ENCODE assay signal across 38 cellular contexts in genomic region chr7:127671341-127671740, GRCh38. TPM values are rescaled to one million over a fixed set of nuclear protein-coding genes. Genes with fewer than 3 reads are reported as not detected.
"Had no signal": no experiment of that assay in that cellular context is flagged by ENCODE, and none has a peak within 500 bp of the region (broad histone marks: within the 10 kb centered on the region; RNA-seq: fewer than 3 reads in every experiment).

No MANE protein-coding gene starts in this region.

- H3K27ac Mint-ChIP-seq: activated CD4-positive, alpha-beta memory T cell treated with anti-CD3 and anti-CD28 coated beads, Interleukin-2, amount 10 ng/mL, durations not matched to agents 7 days and 5 days; activated CD4-positive, alpha-beta T cell treated with anti-CD3 and anti-CD28 coated beads for 36 hours; activated CD4-positive, alpha-beta T cell treated with anti-CD3 and anti-CD28 coated beads, Interleukin-2, amount 10 ng/mL, durations not matched to agents 7 days and 5 days; activated CD8-positive, alpha-beta memory T cell treated with anti-CD3 and anti-CD28 coated beads, Interleukin-2, amount 10 ng/mL, durations not matched to agents 7 days and 5 days; activated CD8-positive, alpha-beta T cell treated with anti-CD3 and anti-CD28 coated beads, Interleukin-2, amount 10 ng/mL, durations not matched to agents 7 days and 5 days; activated naive CD4-positive, alpha-beta T cell treated with anti-CD3 and anti-CD28 coated beads for 36 hours; activated naive CD4-positive, alpha-beta T cell treated with anti-CD3 and anti-CD28 coated beads, Interleukin-2, amount 50 U/mL, for 72 hours; activated naive CD8-positive, alpha-beta T cell treated with anti-CD3 and anti-CD28 coated beads for 36 hours; activated T-cell treated with anti-CD3 and anti-CD28 coated beads, Interleukin-2, amount 50 U/mL, for 24 hours; activated T-helper 17 cell treated with anti-CD3 and anti-CD28 coated beads, Interleukin-2, amount 50 U/mL, for 72 hours; T-helper 1 cell treated with Interleukin-12 subunit alpha and Interleukin-12 subunit beta and Interleukin-4 antibody, amounts not matched to agents 30 μg/mL and 1 μg/mL, for 36 hours; T-helper 2 cell treated with Interferon-gamma antibody and Interleukin-4, amounts not matched to agents 5 μg/mL and 100 μg/mL, for 36 hours had no signal

- H3K9me3 Mint-ChIP-seq: activated CD4-positive, alpha-beta T cell treated with anti-CD3 and anti-CD28 coated beads, Interleukin-2, amount 10 ng/mL, durations not matched to agents 7 days and 5 days; activated naive CD4-positive, alpha-beta T cell treated with anti-CD3 and anti-CD28 coated beads for 36 hours; activated naive CD4-positive, alpha-beta T cell treated with anti-CD3 and anti-CD28 coated beads, Interleukin-2, amount 50 U/mL, for 72 hours; activated T-cell treated with anti-CD3 and anti-CD28 coated beads, Interleukin-2, amount 50 U/mL, for 24 hours; activated T-helper 17 cell treated with anti-CD3 and anti-CD28 coated beads, Interleukin-2, amount 50 U/mL, for 72 hours; T-helper 1 cell treated with Interleukin-12 subunit alpha and Interleukin-12 subunit beta and Interleukin-4 antibody, amounts not matched to agents 30 μg/mL and 1 μg/mL, for 36 hours; T-helper 2 cell treated with Interferon-gamma antibody and Interleukin-4, amounts not matched to agents 5 μg/mL and 100 μg/mL, for 36 hours had no signal

- ATAC-seq: activated CD4-positive, alpha-beta T cell treated with anti-CD3 and anti-CD28 coated beads for 36 hours; activated CD4-positive, CD25-positive, alpha-beta regulatory T cell treated with anti-CD3 and anti-CD28 coated beads, Interleukin-2, amount 50 U/mL, for 24 hours; activated CD8-positive, alpha-beta memory T cell treated with anti-CD3 and anti-CD28 coated beads, Interleukin-2, amount 10 ng/mL, durations not matched to agents 7 days and 5 days; activated CD8-positive, alpha-beta T cell treated with anti-CD3 and anti-CD28 coated beads, Interleukin-2, amount 10 ng/mL, durations not matched to agents 7 days and 5 days; activated naive CD4-positive, alpha-beta T cell treated with anti-CD3 and anti-CD28 coated beads, Interleukin-2, amount 50 U/mL, for 72 hours; activated T-helper 17 cell treated with anti-CD3 and anti-CD28 coated beads, Interleukin-2, amount 50 U/mL, for 72 hours; body of pancreas had no signal

- DNase-seq: activated CD4-positive, alpha-beta memory T cell treated with anti-CD3 and anti-CD28 coated beads, Interleukin-2, amount 10 ng/mL, durations not matched to agents 7 days and 5 days; activated CD4-positive, alpha-beta T cell treated with anti-CD3 and anti-CD28 coated beads for 1 hour; activated CD4-positive, alpha-beta T cell treated with anti-CD3 and anti-CD28 coated beads for 36 hours; activated CD4-positive, alpha-beta T cell treated with anti-CD3 and anti-CD28 coated beads for 48 hours; activated CD4-positive, alpha-beta T cell treated with anti-CD3 and anti-CD28 coated beads, Interleukin-2, amount 10 ng/mL, durations not matched to agents 7 days and 5 days; activated CD4-positive, alpha-beta T cell treated with anti-CD3 and anti-CD28 coated beads, Interleukin-2, amount 50 U/mL, for 48 hours; activated CD4-positive, CD25-positive, alpha-beta regulatory T cell; activated CD8-positive, alpha-beta memory T cell treated with anti-CD3 and anti-CD28 coated beads for 24 hours; activated CD8-positive, alpha-beta memory T cell treated with anti-CD3 and anti-CD28 coated beads, Interleukin-2, amount 10 ng/mL, durations not matched to agents 7 days and 5 days; activated CD8-positive, alpha-beta memory T cell treated with anti-CD3 and anti-CD28 coated beads, Interleukin-2, amount 50 U/mL, for 48 hours; activated CD8-positive, alpha-beta T cell treated with anti-CD3 and anti-CD28 coated beads, Interleukin-2, amount 10 ng/mL, durations not matched to agents 7 days and 5 days; activated effector memory CD4-positive, alpha-beta T cell treated with anti-CD3 and anti-CD28 coated beads, Interleukin-2, amount 50 U/mL, for 16 hours; activated gamma-delta T cell treated with Interleukin-2 at 50 U/mL for 16 hours; activated naive CD4-positive, alpha-beta T cell; activated naive CD4-positive, alpha-beta T cell treated with anti-CD3 and anti-CD28 coated beads for 36 hours; activated naive CD4-positive, alpha-beta T cell treated with anti-CD3 and anti-CD28 coated beads, Interleukin-2, amount 50 U/mL, for 16 hours; activated naive CD8-positive, alpha-beta T cell treated with anti-CD3 and anti-CD28 coated beads for 36 hours; activated T-cell treated with anti-CD3 and anti-CD28 coated beads, Interleukin-2, amount 50 U/mL, for 24 hours; activated T-cell treated with anti-CD3 and anti-CD28 coated beads, Interleukin-2, amount 50 U/mL, for 48 hours; adrenal gland; amniotic stem cell; aorta; body of pancreas; brain microvascular endothelial cell; central memory CD4-positive, alpha-beta T cell; T-helper 1 cell; T-helper 2 cell; T-helper 9 cell had no signal

- H3K27me3 Mint-ChIP-seq: activated CD4-positive, alpha-beta memory T cell treated with anti-CD3 and anti-CD28 coated beads, Interleukin-2, amount 10 ng/mL, durations not matched to agents 7 days and 5 days; activated CD4-positive, alpha-beta T cell treated with anti-CD3 and anti-CD28 coated beads for 36 hours; activated CD4-positive, alpha-beta T cell treated with anti-CD3 and anti-CD28 coated beads, Interleukin-2, amount 10 ng/mL, durations not matched to agents 7 days and 5 days; activated CD8-positive, alpha-beta memory T cell treated with anti-CD3 and anti-CD28 coated beads, Interleukin-2, amount 10 ng/mL, durations not matched to agents 7 days and 5 days; activated naive CD8-positive, alpha-beta T cell treated with anti-CD3 and anti-CD28 coated beads for 36 hours; activated T-cell treated with anti-CD3 and anti-CD28 coated beads, Interleukin-2, amount 50 U/mL, for 24 hours; activated T-helper 17 cell treated with anti-CD3 and anti-CD28 coated beads, Interleukin-2, amount 50 U/mL, for 72 hours had no signal

- H3K4me3 Mint-ChIP-seq: activated CD4-positive, alpha-beta memory T cell treated with anti-CD3 and anti-CD28 coated beads, Interleukin-2, amount 10 ng/mL, durations not matched to agents 7 days and 5 days; activated CD4-positive, alpha-beta T cell treated with anti-CD3 and anti-CD28 coated beads for 36 hours; activated CD4-positive, alpha-beta T cell treated with anti-CD3 and anti-CD28 coated beads, Interleukin-2, amount 10 ng/mL, durations not matched to agents 7 days and 5 days; activated CD8-positive, alpha-beta memory T cell treated with anti-CD3 and anti-CD28 coated beads, Interleukin-2, amount 10 ng/mL, durations not matched to agents 7 days and 5 days; activated CD8-positive, alpha-beta T cell treated with anti-CD3 and anti-CD28 coated beads, Interleukin-2, amount 10 ng/mL, durations not matched to agents 7 days and 5 days; activated naive CD4-positive, alpha-beta T cell treated with anti-CD3 and anti-CD28 coated beads for 36 hours; activated naive CD8-positive, alpha-beta T cell treated with anti-CD3 and anti-CD28 coated beads for 36 hours; activated T-cell treated with anti-CD3 and anti-CD28 coated beads, Interleukin-2, amount 50 U/mL, for 24 hours; activated T-helper 17 cell treated with anti-CD3 and anti-CD28 coated beads, Interleukin-2, amount 50 U/mL, for 72 hours; T-helper 1 cell treated with Interleukin-12 subunit alpha and Interleukin-12 subunit beta and Interleukin-4 antibody, amounts not matched to agents 30 μg/mL and 1 μg/mL, for 36 hours; T-helper 2 cell treated with Interferon-gamma antibody and Interleukin-4, amounts not matched to agents 5 μg/mL and 100 μg/mL, for 36 hours had no signal

- H3K27me3 ChIP-seq: adrenal gland, body of pancreas, brain microvascular endothelial cell, breast epithelium had no signal

- H3K4me3 ChIP-seq: adrenal gland, body of pancreas, breast epithelium had no signal

- H3K36me3 ChIP-seq: adrenal gland, breast epithelium had no signal

- H3K27ac ChIP-seq: adrenal gland, body of pancreas, brain microvascular endothelial cell, breast epithelium, VCaP had no signal

- H3K4me1 ChIP-seq: breast epithelium had no signal

RNA-seq across cellular contexts. Expression of gene PAX4, which starts 53.4 kb away (rescaled TPM):
- total RNA-seq: activated CD4-positive, alpha-beta memory T cell treated with anti-CD3 and anti-CD28 coated beads, Interleukin-2, amount 10 ng/mL, durations not matched to agents 7 days and 5 days; activated CD4-positive, alpha-beta T cell treated with anti-CD3 and anti-CD28 coated beads for 36 hours; activated CD4-positive, alpha-beta T cell treated with anti-CD3 and anti-CD28 coated beads, Interleukin-2, amount 10 ng/mL, durations not matched to agents 7 days and 5 days; activated CD8-positive, alpha-beta memory T cell treated with anti-CD3 and anti-CD28 coated beads, Interleukin-2, amount 10 ng/mL, durations not matched to agents 7 days and 5 days; activated CD8-positive, alpha-beta T cell treated with anti-CD3 and anti-CD28 coated beads, Interleukin-2, amount 10 ng/mL, durations not matched to agents 7 days and 5 days; activated naive CD4-positive, alpha-beta T cell treated with anti-CD3 and anti-CD28 coated beads for 36 hours; activated naive CD4-positive, alpha-beta T cell treated with anti-CD3 and anti-CD28 coated beads, Interleukin-2, amount 50 U/mL, for 72 hours; activated naive CD8-positive, alpha-beta T cell treated with anti-CD3 and anti-CD28 coated beads for 36 hours; activated T-helper 17 cell treated with anti-CD3 and anti-CD28 coated beads, Interleukin-2, amount 50 U/mL, for 72 hours; adrenal gland; aorta; astrocyte; body of pancreas; breast epithelium; cardiac septum; cerebellum had no signal
- polyA plus RNA-seq: adrenal gland, aorta had no signal
